Comparison of ENCODE assay signal across 9 cellular contexts in the genomic region with DNA sequence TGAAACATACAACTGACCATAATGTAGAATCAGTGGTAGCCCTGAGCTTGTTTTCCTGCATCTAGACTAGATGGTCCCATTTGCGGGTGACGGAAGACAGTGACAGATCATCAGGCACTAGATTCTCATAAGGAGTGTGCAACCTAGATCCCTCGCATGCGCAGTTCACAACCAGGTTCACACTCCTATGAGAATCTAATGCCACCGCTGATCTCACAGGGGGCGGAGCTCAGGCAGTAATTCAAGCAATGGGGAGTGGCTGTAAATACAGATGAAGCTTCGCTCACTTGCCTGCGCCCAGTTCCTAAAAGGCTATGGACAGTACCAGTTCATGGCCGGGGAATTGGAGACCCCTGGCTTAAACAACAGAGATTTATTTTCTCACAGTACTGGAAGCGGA.
"Had no signal": no experiment of that assay in that cellular context is flagged by ENCODE, and none has a peak within 500 bp of the region (broad histone marks: within the 10 kb centered on the region; RNA-seq: fewer than 3 reads in every experiment).

No MANE protein-coding gene starts in this region.

- H3K36me3 ChIP-seq: HAP-1 had no signal

- H3K9me3 ChIP-seq: HAP-1 had no signal

- H3K4me1 ChIP-seq: HAP-1 had no signal

- H2AFZ ChIP-seq: GM23248 had no signal

- DNase-seq: GM23248, GOT3, H7, HFFc6, KG1 had no signal

- H3K9ac ChIP-seq: GM23248 had no signal

- H3K4me3 ChIP-seq: GM23248, HAP-1 had no signal

- ATAC-seq: HCT116, HepG2 had no signal

- H3K27ac ChIP-seq: GM23248, HL-60 had no signal

- FAIRE-seq: HepG2 had no signal
